ENCODE assay signal across 16 cellular contexts in genomic region chr4:1136028-1136427, GRCh38. TPM values are rescaled to one million over a fixed set of nuclear protein-coding genes. Genes with fewer than 3 reads are reported as not detected.
DNase-seq lines count a peak whose midpoint lies in the region; ATAC-seq and TF ChIP-seq lines count a peak whose summit lies in the region.
"Had no signal": no experiment of that assay in that cellular context is flagged by ENCODE, and none has a peak within 500 bp of the region (broad histone marks: within the 10 kb centered on the region; RNA-seq: fewer than 3 reads in every experiment).

No MANE protein-coding gene starts in this region.

- peak overlapping the region; percentile 49 for H2AFZ ChIP-seq in IMR-90 (replicated peaks; ENCODE audit: low read length, poor library complexity)

- H2AK9ac ChIP-seq in IMR-90 (replicated peaks; ENCODE audit: low read depth, low read length, poor library complexity): peak overlapping the region; percentile 26

- H3K36me3 Mint-ChIP-seq in T-helper 2 cell treated with Interferon-gamma antibody and Interleukin-4, amounts not matched to agents 5 μg/mL and 100 μg/mL, for 36 hours (ENCODE audit: low read depth): peaks cover 2% of the 10 kb centered on the region
- no peaks in the 10 kb centered on the region for H3K36me3 Mint-ChIP-seq in natural killer cell
- H3K36me3 Mint-ChIP-seq: WTC11 had no signal

- no peak overlapping the region for H2AK5ac ChIP-seq in IMR-90 (ENCODE audit: low read depth, low read length)

- no CpG with 5 or more reads among the region's 6 CpGs for WGBS in IMR-90 (ENCODE audit: extremely low coverage in 2 of 2, insufficient read length in 1 of 2), 2 experiments
- 39 to 65% methylated on average over 5 to 6 of the region's 6 CpGs for WGBS in gastroesophageal sphincter (ENCODE audit: low coverage in 1 of 2), 2 donors

- H3K79me1 ChIP-seq in IMR-90 (ENCODE audit: low read depth in 1 of 2, low read length in 2 of 2): no peaks in the 10 kb centered on the region

- H3K4me3 Mint-ChIP-seq in T-helper 2 cell treated with Interferon-gamma antibody and Interleukin-4, amounts not matched to agents 5 μg/mL and 100 μg/mL, for 36 hours: peak overlapping the region; percentile 30
- H3K4me3 Mint-ChIP-seq in natural killer cell: peak overlapping the region; percentile 52
- H3K4me3 Mint-ChIP-seq: WTC11 had no signal

- no peak overlapping the region for H3K56ac ChIP-seq in IMR-90 (ENCODE audit: extremely low read depth, insufficient read depth, low read length)

- peaks cover 18% of the 10 kb centered on the region for H3K4me1 Mint-ChIP-seq in T-helper 2 cell treated with Interferon-gamma antibody and Interleukin-4, amounts not matched to agents 5 μg/mL and 100 μg/mL, for 36 hours (ENCODE audit: low read depth)
- H3K4me1 Mint-ChIP-seq in natural killer cell: peaks cover 19 to 25% of the 10 kb centered on the region in 2 donors
- H3K4me1 Mint-ChIP-seq: WTC11 had no signal

- H3K23ac ChIP-seq in IMR-90 (ENCODE audit: low read depth, low read length): no peak overlapping the region

- intact Hi-C loops in IMR-90 (cut with micrococcal nuclease) (no loop called here), natural killer cell (cut with micrococcal nuclease) (no loop called here)

- dilution Hi-C loops in IMR-90 (cut with HindIII; ENCODE audit: low sequenced_read_pairs, unreplicated experiment): no loop called here

- CTCF ChIA-PET in IMR-90 (lab: Yijun Ruan, JAX): interaction anchor here (1.0 kb wide), 1 partner anchor 121 kb away, joined by 3 read pairs; no protein-coding TSS in a partner anchor

- H3K14ac ChIP-seq in IMR-90 (replicated peaks; ENCODE audit: low read depth, low read length): no peak overlapping the region

- H3K36me3 ChIP-seq in IMR-90 (ENCODE audit: control insufficient read depth, insufficient read depth, low read length) (no peaks in the 10 kb centered on the region), gastroesophageal sphincter (no peaks in the 10 kb centered on the region)

- H3K4me2 ChIP-seq in IMR-90 (ENCODE audit: low read depth, low read length): no peak overlapping the region

- H3K27ac Mint-ChIP-seq in T-helper 2 cell treated with Interferon-gamma antibody and Interleukin-4, amounts not matched to agents 5 μg/mL and 100 μg/mL, for 36 hours: peak overlapping the region; percentile 43
- peak overlapping the region in 1 of 2 donors; percentile 35 for H3K27ac Mint-ChIP-seq in natural killer cell
- H3K27ac Mint-ChIP-seq: WTC11 had no signal

- no peak overlapping the region for H3K4ac ChIP-seq in IMR-90 (ENCODE audit: low read depth, low read length)

- no peak overlapping the region for H3K27ac ChIP-seq in IMR-90 (ENCODE audit: insufficient read depth, low read length)
- no peak overlapping the region for H3K27ac ChIP-seq in gastroesophageal sphincter
- H3K27ac ChIP-seq: psoas muscle had no signal

- TF ChIP-seq CTCF in IMR-90 (conservative IDR thresholded peaks at IDR 0.05; ENCODE audit: low read depth, low read length) (no peak), epithelial cell of esophagus (IDR thresholded peaks at IDR 0.05; ENCODE audit: insufficient read depth, low read depth, low read length, missing control alignments) (no peak), natural killer cell (IDR thresholded peaks at IDR 0.05) (no peak), gastroesophageal sphincter (IDR thresholded peaks at IDR 0.05) (no peak)

- POLR2A ChIA-PET in IMR-90 (lab: Charles Lee; ENCODE audit: unreplicated experiment): no interaction called here

- H3K9me3 Mint-ChIP-seq in T-helper 2 cell treated with Interferon-gamma antibody and Interleukin-4, amounts not matched to agents 5 μg/mL and 100 μg/mL, for 36 hours: no peaks in the 10 kb centered on the region
- no peaks in the 10 kb centered on the region for H3K9me3 Mint-ChIP-seq in natural killer cell
- H3K9me3 Mint-ChIP-seq: WTC11 had no signal

- H3K27me3 Mint-ChIP-seq in T-helper 2 cell treated with Interferon-gamma antibody and Interleukin-4, amounts not matched to agents 5 μg/mL and 100 μg/mL, for 36 hours (ENCODE audit: low read depth): peaks cover 15% of the 10 kb centered on the region
- H3K27me3 Mint-ChIP-seq in natural killer cell (ENCODE audit: low read depth in 2 of 2): no peaks in the 10 kb centered on the region

- TF ChIP-seq POLR2A in IMR-90 (IDR thresholded peaks at IDR 0.05; ENCODE audit: low read depth, low read length) (no peak), gastroesophageal sphincter (IDR thresholded peaks at IDR 0.05) (no peak)

- no peak overlapping the region for H4K91ac ChIP-seq in IMR-90 (ENCODE audit: insufficient read depth, low read depth, low read length)

- no TSS peak for BruUV-seq in IMR-90 (replicated peaks; lab: Mats Ljungman, UMichigan)

- ATAC-seq in IMR-90 (ENCODE audit: low read depth): no peak
- ATAC-seq in natural killer cell: no peak
- no peak for ATAC-seq in gastroesophageal sphincter
- ATAC-seq: psoas muscle, WTC11 had no signal

- no peak overlapping the region for H2BK20ac ChIP-seq in IMR-90 (ENCODE audit: low read depth, low read length)

- no peak overlapping the region for H3K9ac ChIP-seq in IMR-90 (ENCODE audit: low read depth, low read length)

- peaks cover 2% of the 10 kb centered on the region; the same call in 1 of the 2 replicates for H3K9me3 ChIP-seq in IMR-90 (ENCODE audit: control insufficient read depth, insufficient read depth, low read length)
- H3K9me3 ChIP-seq in gastroesophageal sphincter: no peaks in the 10 kb centered on the region
- H3K9me3 ChIP-seq: psoas muscle had no signal

- TF ChIP-seq RAD21 in IMR-90 (IDR thresholded peaks at IDR 0.05; ENCODE audit: low read length): no peak

- H3K27me3 ChIP-seq in IMR-90 (ENCODE audit: control insufficient read depth, insufficient read depth, low read length) (peaks cover 12% of the 10 kb centered on the region), gastroesophageal sphincter (peaks cover 5% of the 10 kb centered on the region)

- DNase-seq in T-helper 2 cell treated with Interferon-gamma antibody and Interleukin-4, amounts not matched to agents 5 μg/mL and 100 μg/mL, for 36 hours (ENCODE audit: low spot score): no peak
- DNase-seq in T-helper 2 cell: no peak
- no peak for DNase-seq in IMR-90
- peak; percentile 37 for DNase-seq in epithelial cell of esophagus (ENCODE audit: low read depth)
- DNase-seq in natural killer cell: no peak
- DNase-seq in T1000 (lab: John Stamatoyannopoulos, UW): no peak
- no peak for DNase-seq in midbrain (lab: John Stamatoyannopoulos, UW)
- DNase-seq: activated naive CD4-positive, alpha-beta T cell treated with Interleukin-2 at 50 U/mL for 16 hours; hypothalamus; KBM-7; NCI-H1436; NCI-H226; psoas muscle had no signal

- H3K4me1 ChIP-seq in IMR-90 (ENCODE audit: control insufficient read depth, insufficient read depth, low read length) (no peaks in the 10 kb centered on the region), gastroesophageal sphincter (no peaks in the 10 kb centered on the region)
- H3K4me1 ChIP-seq: psoas muscle had no signal

- in situ Hi-C loops in IMR-90 (cut with MboI; ENCODE audit: low sequenced_read_pairs): no loop called here

- H3K4me3 ChIP-seq in IMR-90 (ENCODE audit: insufficient read depth, low read depth, low read length) (no peak overlapping the region), epithelial cell of esophagus (ENCODE audit: low read length) (no peak overlapping the region), gastroesophageal sphincter (no peak overlapping the region)
- H3K4me3 ChIP-seq: psoas muscle had no signal

- no peak overlapping the region for H4K8ac ChIP-seq in IMR-90 (ENCODE audit: low read depth in 2 of 2, low read length in 2 of 2)

- no peak overlapping the region for H4K5ac ChIP-seq in IMR-90 (ENCODE audit: low read depth, low read length)

- TF ChIP-seq EP300 in gastroesophageal sphincter (IDR thresholded peaks at IDR 0.05): no peak

- H3K18ac ChIP-seq in IMR-90 (ENCODE audit: low read depth, low read length): no peak overlapping the region

- H3K9me1 ChIP-seq in IMR-90 (ENCODE audit: insufficient read depth, low read length): no peaks in the 10 kb centered on the region; the same call in 1 of the 2 replicates

- no peaks in the 10 kb centered on the region for H4K20me1 ChIP-seq in IMR-90 (ENCODE audit: insufficient read depth, low read length)

- H2BK120ac ChIP-seq in IMR-90 (ENCODE audit: low read depth, low read length): no peak overlapping the region

- H2BK5ac ChIP-seq in IMR-90 (ENCODE audit: low read depth, low read length, poor library complexity, severe bottlenecking): no peak overlapping the region

- no peak overlapping the region for H2BK15ac ChIP-seq in IMR-90 (ENCODE audit: low read depth, low read length)

TF ChIP-seq in IMR-90, 13 proteins besides CTCF, POLR2A, EP300 and RAD21:
- TF ChIP-seq CEBPB (IDR thresholded peaks at IDR 0.05; ENCODE audit: low read depth, low read length) (peak; percentile 30; the same call in 1 of the 2 replicates), MAFK (IDR thresholded peaks at IDR 0.05; ENCODE audit: low read depth, low read length) (no peak)

RNA-seq across cellular contexts. Expression of gene RNF212, which starts 22.7 kb away (rescaled TPM):
- total RNA-seq in IMR-90 (2012; rRNA removed): under 0.01 TPM in 2 replicates
- 0.46 and 0.51 TPM in 2 replicates for polyA plus RNA-seq in IMR-90 (2012; rRNA removed)
- 0.08 and 0.35 TPM in 2 replicates for polyA plus RNA-seq in IMR-90 (2012; cell fraction: cytosol; rRNA removed)
- polyA plus RNA-seq in IMR-90 (2012; cell fraction: nucleus; rRNA removed; ENCODE audit: low replicate concordance): 0.96 and 1.3 TPM in 2 replicates
- 1 to 10 TPM; 1.0 to 2.0 (median 1.7) TPM for total RNA-seq in natural killer cell
- 1 to 10 TPM; 1.5 to 6.9 (median 4.6) TPM for total RNA-seq in gastroesophageal sphincter
- total RNA-seq: myocyte had no signal

RNA-seq across cellular contexts. Expression of gene SPON2, which starts 36.4 kb away (rescaled TPM):
- 21.1 and 21.7 TPM in 2 replicates for total RNA-seq in IMR-90 (2012; rRNA removed)
- 177 and 209 TPM in 2 replicates for polyA plus RNA-seq in IMR-90 (2012; rRNA removed)
- polyA plus RNA-seq in IMR-90 (2012; cell fraction: cytosol; rRNA removed): 208 and 420 TPM in 2 replicates
- polyA plus RNA-seq in IMR-90 (2012; cell fraction: nucleus; rRNA removed; ENCODE audit: low replicate concordance): 476 and 980 TPM in 2 replicates
- 1,000 to 10,000 TPM; 1,124 to 1,574 (median 1,339) TPM for total RNA-seq in natural killer cell
- total RNA-seq in gastroesophageal sphincter: 10 to 100 TPM; 16.3 to 72.5 (median 55.0) TPM

Comparison
In these comparisons a context has a peak if more than half of its experiments do, and no peak if none do; other contexts are left out.
1. RNA of gene SPON2, which starts 36.4 kb away (total RNA-seq): 1,124 to 1,574 TPM in natural killer cell; 16.3 to 72.5 TPM in gastroesophageal sphincter and 21.1 to 21.7 TPM in IMR-90; every median in the first group is over 10 times any median in the second.